In genomic region chr1:156740307-156740678, GRCh38 we compare ENCODE assay signal across 8 cellular contexts. TPM values are rescaled to one million over a fixed set of nuclear protein-coding genes. Genes with fewer than 3 reads are reported as not detected.
DNase-seq lines count a peak whose midpoint lies in the region; ATAC-seq and TF ChIP-seq lines count a peak whose summit lies in the region.

No MANE protein-coding gene starts in this region.

- TF ChIP-seq POLR2A in gastroesophageal sphincter (IDR thresholded peaks at IDR 0.05) (no peak), spleen (IDR thresholded peaks at IDR 0.05) (no peak)

- ATAC-seq in T-helper 17 cell (no peak), gastroesophageal sphincter (peak; percentile 0), HG02840 (IDR thresholded peaks at IDR 0.05; ENCODE audit: low FRiP score, unreplicated experiment) (no peak), GM18519 (IDR thresholded peaks at IDR 0.05; ENCODE audit: low FRiP score, unreplicated experiment) (no peak)

- TF ChIP-seq EP300 in gastroesophageal sphincter (IDR thresholded peaks at IDR 0.05): no peak

- no peaks in the 10 kb centered on the region for H3K27me3 Mint-ChIP-seq in T-helper 2 cell treated with Interferon-gamma antibody and Interleukin-4, amounts not matched to agents 5 μg/mL and 100 μg/mL, for 36 hours (ENCODE audit: low read depth)
- no peaks in the 10 kb centered on the region for H3K27me3 Mint-ChIP-seq in T-helper 17 cell

- peaks cover 0 to 66% of the 10 kb centered on the region in 2 donors for H3K36me3 ChIP-seq in gastroesophageal sphincter
- peaks cover 0 to 72% (median 50%) of the 10 kb centered on the region in 6 donors for H3K36me3 ChIP-seq in spleen

- H3K4me3 Mint-ChIP-seq in T-helper 2 cell treated with Interferon-gamma antibody and Interleukin-4, amounts not matched to agents 5 μg/mL and 100 μg/mL, for 36 hours: peak overlapping the region; percentile 98
- H3K4me3 Mint-ChIP-seq in T-helper 17 cell: peak overlapping the region; percentile 97

- peak overlapping the region in 3 of 4 donors; percentile 71 to 85 (median 84) for H3K27ac ChIP-seq in gastroesophageal sphincter
- H3K27ac ChIP-seq in spleen: peak overlapping the region in 7 of 8 donors; percentile 90 to 96 (median 91)

- peaks cover 20% of the 10 kb centered on the region for H3K4me1 Mint-ChIP-seq in T-helper 2 cell treated with Interferon-gamma antibody and Interleukin-4, amounts not matched to agents 5 μg/mL and 100 μg/mL, for 36 hours (ENCODE audit: low read depth)
- peaks cover 19% of the 10 kb centered on the region for H3K4me1 Mint-ChIP-seq in T-helper 17 cell

- no peak for DNase-seq in T-helper 2 cell treated with Interferon-gamma antibody and Interleukin-4, amounts not matched to agents 5 μg/mL and 100 μg/mL, for 36 hours (ENCODE audit: low spot score)
- DNase-seq in T-helper 2 cell: no peak
- DNase-seq in T-helper 17 cell: no peak
- DNase-seq in spleen: no peak
- no peak for DNase-seq in NCI-H1694 treated with DMSO at 0.1 percent for 48 hours (lab: John Stamatoyannopoulos, UW)

- peaks cover 43% of the 10 kb centered on the region for H3K36me3 Mint-ChIP-seq in T-helper 2 cell treated with Interferon-gamma antibody and Interleukin-4, amounts not matched to agents 5 μg/mL and 100 μg/mL, for 36 hours (ENCODE audit: low read depth)
- peaks cover 9% of the 10 kb centered on the region for H3K36me3 Mint-ChIP-seq in T-helper 17 cell (ENCODE audit: low read depth)

- no peaks in the 10 kb centered on the region for H3K9me3 Mint-ChIP-seq in T-helper 2 cell treated with Interferon-gamma antibody and Interleukin-4, amounts not matched to agents 5 μg/mL and 100 μg/mL, for 36 hours

- TF ChIP-seq CTCF in gastroesophageal sphincter (IDR thresholded peaks at IDR 0.05): no peak
- no peak for TF ChIP-seq CTCF in spleen (IDR thresholded peaks at IDR 0.05 in 8 of 11, conservative IDR thresholded peaks at IDR 0.05 in 3 of 11)

- H3K9me3 ChIP-seq in T-helper 17 cell (ENCODE audit: control insufficient read depth, low read length, poor library complexity, severe bottlenecking) (no peaks in the 10 kb centered on the region), gastroesophageal sphincter (no peaks in the 10 kb centered on the region), spleen (no peaks in the 10 kb centered on the region)

- peak overlapping the region; percentile 95 for H3K27ac Mint-ChIP-seq in T-helper 2 cell treated with Interferon-gamma antibody and Interleukin-4, amounts not matched to agents 5 μg/mL and 100 μg/mL, for 36 hours
- peak overlapping the region; percentile 96 for H3K27ac Mint-ChIP-seq in T-helper 17 cell

- H3K27me3 ChIP-seq in gastroesophageal sphincter (no peaks in the 10 kb centered on the region), spleen (replicated peaks in 1 of 7) (no peaks in the 10 kb centered on the region)

- intact Hi-C loops in spleen (cut with DNase I; ENCODE audit: low total_unique reads): no loop called here

- H3K4me3 ChIP-seq in gastroesophageal sphincter (peak overlapping the region; percentile 33 to 77), spleen (peak overlapping the region; percentile 84 to 92 (median 90))

- H3K4me1 ChIP-seq in gastroesophageal sphincter (peaks cover 0 to 37% (median 6%) of the 10 kb centered on the region in 3 donors), spleen (peaks cover 11 to 65% (median 30%) of the 10 kb centered on the region in 6 donors)

- WGBS in gastroesophageal sphincter (ENCODE audit: low coverage in 1 of 2), 2 donors: 19 to 50% methylated on average over 1 to 3 of the region's 5 CpGs
- 14 to 30% (median 19%) methylated on average over 5 of the region's 5 CpGs for WGBS in spleen, 5 donors

RNA-seq across cellular contexts. Expression of gene MRPL24, which starts 0.6 kb away (rescaled TPM):
- total RNA-seq in T-helper 17 cell: 10 to 100 TPM; 18.7 to 25.1 TPM
- 10 to 100 TPM; 50.6 to 84.2 (median 69.9) TPM for total RNA-seq in gastroesophageal sphincter
- 10 to 100 TPM; 15.2 to 45.3 (median 37.3) TPM for total RNA-seq in spleen
- polyA plus RNA-seq in spleen: 10 to 100 TPM; 64.8 to 83.5 (median 82.8) TPM

RNA-seq across cellular contexts. Expression of gene HDGF, which starts 11.2 kb away (rescaled TPM):
- total RNA-seq in T-helper 17 cell (100 to 1,000 TPM in 1 of 2 donors, 10 to 100 TPM in 1; 75.3 to 100 TPM), gastroesophageal sphincter (100 to 1,000 TPM; 138 to 237 (median 186) TPM), spleen (100 to 1,000 TPM in 4 of 7 donors, 10 to 100 TPM in 3; 80.9 to 143 (median 110) TPM)
- 100 to 1,000 TPM in 1 of 3 donors, 10 to 100 TPM in 2; 48.8 to 100 (median 66.0) TPM for polyA plus RNA-seq in spleen

RNA-seq across cellular contexts. Expression of gene ISG20L2, which starts 11.7 kb away (rescaled TPM):
- 10 to 100 TPM; 41.4 to 54.2 TPM for total RNA-seq in T-helper 17 cell
- total RNA-seq in gastroesophageal sphincter: 10 to 100 TPM; 14.5 to 18.4 (median 17.0) TPM
- 10 to 100 TPM; 24.0 to 46.7 (median 33.8) TPM for total RNA-seq in spleen
- 10 to 100 TPM in 1 of 3 donors, 1 to 10 TPM in 2; 6.6 to 14.4 (median 9.8) TPM for polyA plus RNA-seq in spleen

RNA-seq across cellular contexts. Expression of gene METTL25B, which starts 12.0 kb away (rescaled TPM):
- total RNA-seq in T-helper 17 cell: 10 to 100 TPM; 13.1 to 21.6 TPM
- 10 to 100 TPM in 3 of 4 donors, 1 to 10 TPM in 1; 8.4 to 29.0 (median 17.4) TPM for total RNA-seq in gastroesophageal sphincter
- total RNA-seq in spleen: 10 to 100 TPM; 23.2 to 41.1 (median 32.4) TPM
- polyA plus RNA-seq in spleen: 10 to 100 TPM; 33.0 to 43.8 (median 42.9) TPM

RNA-seq across cellular contexts. Expression of gene PRCC, which starts 27.0 kb away (rescaled TPM):
- 10 to 100 TPM; 51.0 to 82.4 TPM for total RNA-seq in T-helper 17 cell
- total RNA-seq in gastroesophageal sphincter: 10 to 100 TPM; 33.4 to 41.0 (median 33.9) TPM
- 10 to 100 TPM; 45.4 to 64.6 (median 57.9) TPM for total RNA-seq in spleen
- polyA plus RNA-seq in spleen: 10 to 100 TPM; 39.1 to 55.9 (median 52.5) TPM
